Comparison of ENCODE assay signal across 14 cellular contexts in the genomic region with DNA sequence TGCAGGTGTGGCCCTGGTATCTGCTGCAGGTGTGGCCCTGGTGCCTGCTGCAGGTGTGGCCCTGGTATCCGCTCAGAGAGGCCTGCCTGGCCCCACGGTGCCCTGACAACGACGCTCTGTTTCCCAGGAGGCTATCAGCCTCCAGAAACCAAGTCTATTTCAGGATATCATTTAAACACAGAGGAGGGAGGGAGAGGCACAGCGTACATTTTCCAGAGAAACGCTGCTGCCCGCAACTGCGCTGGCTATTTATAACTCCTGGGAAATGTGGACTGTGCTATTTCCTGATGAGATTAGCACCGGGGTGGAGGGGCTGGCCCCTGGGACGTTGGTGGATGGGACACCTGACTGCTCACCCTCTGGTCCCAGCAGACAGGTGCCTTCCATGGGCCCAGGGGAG. TPM values are rescaled to one million over a fixed set of nuclear protein-coding genes. Genes with fewer than 3 reads are reported as not detected.
DNase-seq lines count a peak whose midpoint lies in the region; ATAC-seq and TF ChIP-seq lines count a peak whose summit lies in the region.
"Had no signal": no experiment of that assay in that cellular context is flagged by ENCODE, and none has a peak within 500 bp of the region (broad histone marks: within the 10 kb centered on the region; RNA-seq: fewer than 3 reads in every experiment).

No MANE protein-coding gene starts in this region.

- DNase-seq in activated naive CD4-positive, alpha-beta T cell treated with anti-CD3 and anti-CD28 coated beads, Interleukin-2, amount 50 U/mL, for 72 hours (ENCODE audit: low spot score in 2 of 2) = no peak
- no peak for DNase-seq in activated naive CD4-positive, alpha-beta T cell treated with anti-CD3 and anti-CD28 coated beads, Interleukin-2, amount 50 U/mL, for 16 hours
- peak; percentile 59 to 77 for DNase-seq in heart right ventricle
- DNase-seq in neural crest cell (ENCODE audit: low read depth, low spot score) = no peak
- DNase-seq in upper lobe of left lung = no peak
- DNase-seq in NOMO-1 treated with DMSO at 0.1 percent for 48 hours (lab: John Stamatoyannopoulos, UW; ENCODE audit: unreplicated experiment) = no peak
- DNase-seq in NCI-H82 (lab: John Stamatoyannopoulos, UW) = no peak
- DNase-seq in COR-L47 (lab: John Stamatoyannopoulos, UW) = no peak
- DNase-seq: ACHN; activated CD4-positive, alpha-beta T cell treated with anti-CD3 and anti-CD28 coated beads for 4 hours; activated T-cell treated with anti-CD3 and anti-CD28 coated beads, Interleukin-2, amount 50 U/mL, for 1 hour; NK-92 treated with Interleukin-12 subunit alpha and Interleukin-12 subunit beta, amount 100 ng/mL, for 24 hours; stimulated activated CD4-positive, alpha-beta T cell treated with anti-CD3 and anti-CD28 coated beads, Interleukin-4, amount 100 ng/mL, for 1 hour had no signal

- H3K27ac Mint-ChIP-seq in activated naive CD4-positive, alpha-beta T cell treated with anti-CD3 and anti-CD28 coated beads, Interleukin-2, amount 50 U/mL, for 72 hours = peak overlapping the region; percentile 77 to 84
- H3K27ac Mint-ChIP-seq in neural crest cell (ENCODE audit: unreplicated experiment) = peak overlapping the region; percentile 83
- H3K27ac Mint-ChIP-seq: T-helper 2 cell treated with Interferon-gamma antibody and Interleukin-4, amounts not matched to agents 5 μg/mL and 100 μg/mL, for 36 hours had no signal

- no peak overlapping the region for H3K4me3 Mint-ChIP-seq in neural crest cell
- H3K4me3 Mint-ChIP-seq: T-helper 2 cell treated with Interferon-gamma antibody and Interleukin-4, amounts not matched to agents 5 μg/mL and 100 μg/mL, for 36 hours had no signal

- H3K4me3 ChIP-seq in heart right ventricle (no peak overlapping the region), upper lobe of left lung (no peak overlapping the region)

- intact Hi-C loops in heart right ventricle (cut with DNase I) = no loop called here

- H3K36me3 ChIP-seq in heart right ventricle = peaks cover 0 to 39% (median 0%) of the 10 kb centered on the region in 9 donors
- H3K36me3 ChIP-seq in upper lobe of left lung = peaks cover 0 to 18% (median 9%) of the 10 kb centered on the region in 4 donors

- no peaks in the 10 kb centered on the region for H3K4me1 Mint-ChIP-seq in neural crest cell

- no peak for TF ChIP-seq POLR2A in upper lobe of left lung (IDR thresholded peaks at IDR 0.05)

- H3K27me3 ChIP-seq in heart right ventricle (no peaks in the 10 kb centered on the region), upper lobe of left lung (no peaks in the 10 kb centered on the region)

- 18 to 38% methylated on average over 10 of the region's 10 CpGs for WGBS in heart right ventricle, 2 donors
- 53 to 54% methylated on average over 7 to 10 of the region's 10 CpGs for WGBS in upper lobe of left lung, 2 donors

- ATAC-seq in activated naive CD4-positive, alpha-beta T cell treated with anti-CD3 and anti-CD28 coated beads, Interleukin-2, amount 50 U/mL, for 72 hours = no peak
- ATAC-seq in heart right ventricle (peak; percentile 72 to 90 (median 82)), upper lobe of left lung (ENCODE audit: low FRiP score in 2 of 2) (no peak)

- H3K27ac ChIP-seq in heart right ventricle (peak overlapping the region; percentile 53 to 97 (median 85)), upper lobe of left lung (peak overlapping the region; percentile 22 to 74 (median 46))

- H3K9me3 ChIP-seq in heart right ventricle (no peaks in the 10 kb centered on the region), upper lobe of left lung (no peaks in the 10 kb centered on the region)

- peaks cover 22 to 73% (median 51%) of the 10 kb centered on the region in 9 donors for H3K4me1 ChIP-seq in heart right ventricle
- H3K4me1 ChIP-seq in upper lobe of left lung = peaks cover 0 to 14% (median 2%) of the 10 kb centered on the region in 4 donors

- no peaks in the 10 kb centered on the region for H3K27me3 Mint-ChIP-seq in neural crest cell (ENCODE audit: low read depth)

- H3K36me3 Mint-ChIP-seq in activated naive CD4-positive, alpha-beta T cell treated with anti-CD3 and anti-CD28 coated beads, Interleukin-2, amount 50 U/mL, for 72 hours = no peaks in the 10 kb centered on the region
- H3K36me3 Mint-ChIP-seq in neural crest cell (ENCODE audit: low read depth) = no peaks in the 10 kb centered on the region

- no peaks in the 10 kb centered on the region for H3K9me3 Mint-ChIP-seq in activated naive CD4-positive, alpha-beta T cell treated with anti-CD3 and anti-CD28 coated beads, Interleukin-2, amount 50 U/mL, for 72 hours
- no peaks in the 10 kb centered on the region for H3K9me3 Mint-ChIP-seq in neural crest cell
- H3K9me3 Mint-ChIP-seq: T-helper 2 cell treated with Interferon-gamma antibody and Interleukin-4, amounts not matched to agents 5 μg/mL and 100 μg/mL, for 36 hours had no signal

- TF ChIP-seq EP300 in upper lobe of left lung (IDR thresholded peaks at IDR 0.05) = no peak

- no peak for TF ChIP-seq CTCF in heart right ventricle (IDR thresholded peaks at IDR 0.05)
- no peak for TF ChIP-seq CTCF in neural crest cell (conservative IDR thresholded peaks at IDR 0.05)
- no peak for TF ChIP-seq CTCF in upper lobe of left lung (IDR thresholded peaks at IDR 0.05)

RNA-seq across cellular contexts. Expression of a gene that starts 22.5 kb away (rescaled TPM):
- 10 to 100 TPM in 1 of 2 donors, 1 to 10 TPM in 1; 2.4 to 10.0 TPM for total RNA-seq in activated naive CD4-positive, alpha-beta T cell treated with anti-CD3 and anti-CD28 coated beads, Interleukin-2, amount 50 U/mL, for 72 hours
- total RNA-seq in heart right ventricle (10 to 100 TPM; 15.0 to 19.8 (median 18.5) TPM), neural crest cell (18.7 and 19.5 TPM in 2 replicates), upper lobe of left lung (10 to 100 TPM in 2 of 6 donors, 1 to 10 TPM in 4; 6.3 to 13.5 (median 8.9) TPM)
- 10 to 100 TPM; 12.5 to 14.8 TPM for polyA plus RNA-seq in heart right ventricle

RNA-seq across cellular contexts. Expression of a gene that starts 39.9 kb away (rescaled TPM):
- under 1 TPM; 0.39 to 0.80 TPM for total RNA-seq in activated naive CD4-positive, alpha-beta T cell treated with anti-CD3 and anti-CD28 coated beads, Interleukin-2, amount 50 U/mL, for 72 hours
- 10 to 100 TPM; 11.6 to 24.4 (median 15.9) TPM for total RNA-seq in heart right ventricle
- 10 to 100 TPM in 1 of 2 donors, 1 to 10 TPM in 1; 9.9 to 20.8 TPM for polyA plus RNA-seq in heart right ventricle
- total RNA-seq in neural crest cell = 75.9 and 76.4 TPM in 2 replicates
- 10 to 100 TPM; 32.4 to 63.1 (median 52.2) TPM for total RNA-seq in upper lobe of left lung

Comparison
In these comparisons a context has a peak if more than half of its experiments do, and no peak if none do; other contexts are left out.
1. ATAC-seq: peak in heart right ventricle (8 of 8); none in activated naive CD4-positive, alpha-beta T cell treated with anti-CD3 and anti-CD28 coated beads, Interleukin-2, amount 50 U/mL, for 72 hours (0 of 2) and upper lobe of left lung (0 of 2).
2. DNase-seq: peak in heart right ventricle (2 of 2); none in activated naive CD4-positive, alpha-beta T cell treated with anti-CD3 and anti-CD28 coated beads, Interleukin-2, amount 50 U/mL, for 72 hours (0 of 2), activated naive CD4-positive, alpha-beta T cell treated with anti-CD3 and anti-CD28 coated beads, Interleukin-2, amount 50 U/mL, for 16 hours (single experiment), neural crest cell (single experiment), upper lobe of left lung (0 of 2), NOMO-1 treated with DMSO at 0.1 percent for 48 hours (single experiment), NCI-H82 (single experiment) and COR-L47 (single experiment).
3. RNA of a gene that starts 39.9 kb away (total RNA-seq): 75.9 to 76.4 TPM in neural crest cell, 32.4 to 63.1 TPM in upper lobe of left lung and 11.6 to 24.4 TPM in heart right ventricle; 0.39 to 0.80 TPM in activated naive CD4-positive, alpha-beta T cell treated with anti-CD3 and anti-CD28 coated beads, Interleukin-2, amount 50 U/mL, for 72 hours; every median in the first group is over 4 times any median in the second.